Comparison of ENCODE assay signal across 8 cellular contexts in genomic region chr1:43933386-43934278, GRCh38. TPM values are rescaled to one million over a fixed set of nuclear protein-coding genes. Genes with fewer than 3 reads are reported as not detected.
DNase-seq lines count a peak whose midpoint lies in the region; ATAC-seq and TF ChIP-seq lines count a peak whose summit lies in the region.

ARTN (plus strand) TSS chr1:43933801; CDS start chr1:43935657, 1,856 bp downstream.

- peaks cover 20% of the 10 kb centered on the region for H3K4me1 ChIP-seq in mucosa of descending colon (ENCODE audit: low read depth)

- DNase-seq in DMS53 (lab: John Stamatoyannopoulos, UW) (peak; percentile 71), NCI-H2107 (lab: John Stamatoyannopoulos, UW) (peak; percentile 52), choroid plexus epithelial cell (ENCODE audit: low read depth) (no peak), mucosa of descending colon (peak; percentile 42 to 76 (median 61)), glomerular visceral epithelial cell (ENCODE audit: extremely low spot score) (no peak), GM20000 (ENCODE audit: low spot score) (no peak)

- intact Hi-C loops in mucosa of descending colon (cut with DNase I, micrococcal nuclease) = loop anchor here (2.0 kb wide), 1 partner anchor 171 kb away; no protein-coding TSS in a partner anchor

- ATAC-seq in mucosa of descending colon (peak; percentile 47), GM19463 (IDR thresholded peaks at IDR 0.05; ENCODE audit: unreplicated experiment) (no peak), HG02759 (IDR thresholded peaks at IDR 0.05; ENCODE audit: unreplicated experiment) (no peak)

- H3K4me3 ChIP-seq in choroid plexus epithelial cell (ENCODE audit: low read depth, low read length) (peak within 1 kb of the TSS; percentile 55), mucosa of descending colon (no peak within 1 kb of the TSS)

- no peak for TF ChIP-seq CTCF in choroid plexus epithelial cell (conservative IDR thresholded peaks at IDR 0.05; ENCODE audit: low read depth, low read length)
- no peak for TF ChIP-seq CTCF in mucosa of descending colon (IDR thresholded peaks at IDR 0.05)
- no peak for TF ChIP-seq CTCF in GM20000 (IDR thresholded peaks at IDR 0.05; ENCODE audit: extremely low read depth, missing control alignments)

- H3K36me3 ChIP-seq in mucosa of descending colon (ENCODE audit: low read depth) = no peaks in the 10 kb centered on the region

- H3K9me3 ChIP-seq in mucosa of descending colon = no peaks in the 10 kb centered on the region

RNA-seq across cellular contexts. Expression of gene ARTN, which starts in this region (rescaled TPM):
- 10 to 100 TPM in 1 of 3 donors, 1 to 10 TPM in 2; 6.9 to 14.2 (median 7.4) TPM for total RNA-seq in mucosa of descending colon

Comparison
In these comparisons a context has a peak if more than half of its experiments do, and no peak if none do; other contexts are left out.
1. DNase-seq: peak in DMS53 (single experiment), NCI-H2107 (single experiment) and mucosa of descending colon (3 of 3); none in choroid plexus epithelial cell (single experiment), glomerular visceral epithelial cell (single experiment) and GM20000 (single experiment).